In genomic region chr19:19866599-19867248, GRCh38 we compare ENCODE assay signal across 8 cellular contexts. TPM values are rescaled to one million over a fixed set of nuclear protein-coding genes. Genes with fewer than 3 reads are reported as not detected.
A peak's percentile ranks its signal among the peaks of the same experiment; 100 is the strongest.
DNase-seq lines count a peak whose midpoint lies in the region; ATAC-seq and TF ChIP-seq lines count a peak whose summit lies in the region.

No MANE protein-coding gene starts in this region.

- DNase-seq in GM06990 (ENCODE audit: extremely low read depth, insufficient read length) (peak; percentile 56), NOMO-1 treated with dmso at 0.1 percent for 144 hours (lab: John Stamatoyannopoulos, UW; ENCODE audit: unreplicated experiment) (peak; percentile 30), activated T-helper 1 cell treated with Interleukin-2 at 50 U/mL for 16 hours (ENCODE audit: low read depth) (peak; percentile 22), foreskin keratinocyte (peak in 1 of 2 donors; percentile 10), ovary (peak in 3 of 5 donors; percentile 28 to 43 (median 39))

- H3K27ac ChIP-seq in foreskin keratinocyte (peak overlapping the region; percentile 51), ovary (peak overlapping the region; percentile 50 to 86)

- no peak for TF ChIP-seq POLR2A in ovary (IDR thresholded peaks at IDR 0.05)

- no peaks in the 10 kb centered on the region for H3K9me3 ChIP-seq in ovary

- TF ChIP-seq EP300 in ovary (IDR thresholded peaks at IDR 0.05): no peak

- no peaks in the 10 kb centered on the region for H3K27me3 ChIP-seq in GM06990 (replicated peaks; ENCODE audit: control insufficient read depth, insufficient read depth, low read length)
- no peaks in the 10 kb centered on the region for H3K27me3 ChIP-seq in foreskin keratinocyte
- H3K27me3 ChIP-seq in ovary: no peaks in the 10 kb centered on the region

- ATAC-seq in foreskin keratinocyte (no peak), GM21515 (IDR thresholded peaks at IDR 0.05; ENCODE audit: unreplicated experiment) (no peak), GM21360 (IDR thresholded peaks at IDR 0.05; ENCODE audit: unreplicated experiment) (no peak), GM19455 (IDR thresholded peaks at IDR 0.05; ENCODE audit: unreplicated experiment) (no peak)

- no peak for TF ChIP-seq CTCF in GM06990 (IDR thresholded peaks at IDR 0.05; ENCODE audit: insufficient read depth, low read length, poor library complexity, severe bottlenecking)
- TF ChIP-seq CTCF in foreskin keratinocyte (conservative IDR thresholded peaks at IDR 0.05): no peak
- TF ChIP-seq CTCF in ovary (IDR thresholded peaks at IDR 0.05): no peak

- 1% methylated on average over 23 of the region's 23 CpGs for WGBS in ovary, 3 donors

- H3K36me3 ChIP-seq in GM06990 (ENCODE audit: control insufficient read depth, insufficient read depth, low read length) (peaks cover 3% of the 10 kb centered on the region; the same call in 1 of the 2 replicates), ovary (no peaks in the 10 kb centered on the region)

- H3K4me1 ChIP-seq in foreskin keratinocyte (no peaks in the 10 kb centered on the region), ovary (ENCODE audit: insufficient read depth) (peaks cover 11% of the 10 kb centered on the region)

- peak overlapping the region; percentile 70 for H3K4me3 ChIP-seq in GM06990 (replicated peaks; ENCODE audit: low read depth, low read length)
- H3K4me3 ChIP-seq in ovary: peak overlapping the region; percentile 78

- intact Hi-C loops in ovary (cut with DNase I): no loop called here

RNA-seq across cellular contexts. Expression of gene ZNF253, which starts 1.0 kb away (rescaled TPM):
- 3.3 and 4.7 TPM in 2 replicates for total RNA-seq in foreskin keratinocyte
- polyA plus RNA-seq in foreskin keratinocyte: 0.92 and 1.2 TPM in 2 replicates
- total RNA-seq in ovary: 10 to 100 TPM in 6 of 7 donors, 1 to 10 TPM in 1; 9.1 to 20.3 (median 15.1) TPM
- polyA plus RNA-seq in ovary: 10 to 100 TPM; 12.7 to 16.8 TPM

RNA-seq across cellular contexts. Expression of gene ZNF93, which starts 34.0 kb away (rescaled TPM):
- 7.2 and 9.0 TPM in 2 replicates for total RNA-seq in foreskin keratinocyte
- polyA plus RNA-seq in foreskin keratinocyte: 3.0 and 4.1 TPM in 2 replicates
- total RNA-seq in ovary: 10 to 100 TPM in 2 of 7 donors, 1 to 10 TPM in 5; 4.9 to 15.2 (median 7.7) TPM
- 1 to 10 TPM; 5.5 to 8.9 TPM for polyA plus RNA-seq in ovary

RNA-seq across cellular contexts. Expression of gene ZNF506, which starts 45.2 kb away (rescaled TPM):
- 8.2 and 9.7 TPM in 2 replicates for total RNA-seq in foreskin keratinocyte
- polyA plus RNA-seq in foreskin keratinocyte: 1.9 and 3.2 TPM in 2 replicates
- 10 to 100 TPM; 23.9 to 46.1 (median 29.6) TPM for total RNA-seq in ovary
- polyA plus RNA-seq in ovary: 10 to 100 TPM; 10.3 to 20.3 TPM
